ENCODE assay signal across 8 cellular contexts in genomic region chr2:172083725-172084483, GRCh38. TPM values are rescaled to one million over a fixed set of nuclear protein-coding genes. Genes with fewer than 3 reads are reported as not detected.
DNase-seq lines count a peak whose midpoint lies in the region; ATAC-seq and TF ChIP-seq lines count a peak whose summit lies in the region.

No MANE protein-coding gene starts in this region.

- H3K27ac ChIP-seq in CD8-positive, alpha-beta T cell (ENCODE audit: low read depth, low read length): no peak overlapping the region
- H3K27ac ChIP-seq in GM23338 (ENCODE audit: low read depth): no peak overlapping the region
- H3K27ac ChIP-seq in thyroid gland: no peak overlapping the region

- 17 to 24% methylated on average over 24 to 25 of the region's 26 CpGs for WGBS in thyroid gland, 2 donors

- peak overlapping the region; percentile 87 for H3K4me2 ChIP-seq in GM23338

- peak overlapping the region; percentile 54 for H3K4me3 Mint-ChIP-seq in CD8-positive, alpha-beta T cell
- H3K4me3 Mint-ChIP-seq in GM23338: peak overlapping the region; percentile 83
- H3K4me3 Mint-ChIP-seq in activated CD8-positive, alpha-beta T cell treated with anti-CD3 and anti-CD28 coated beads, Interleukin-2, amount 10 ng/mL, durations not matched to agents 7 days and 5 days: peak overlapping the region; percentile 67
- H3K4me3 Mint-ChIP-seq in mesothelial cell of epicardium: peak overlapping the region; percentile 91

- no peaks in the 10 kb centered on the region for H3K79me2 ChIP-seq in GM23338 (replicated peaks; ENCODE audit: insufficient read depth)

- POLR2A ChIA-PET in CD8-positive, alpha-beta T cell (lab: Charles Lee): interaction anchor here (1.1 kb wide), 1 partner anchor 18 kb away, joined by 9 read pairs; no protein-coding TSS in a partner anchor
- POLR2A ChIA-PET in activated CD8-positive, alpha-beta T cell treated with anti-CD3 and anti-CD28 coated beads, Interleukin-2, amount 10 ng/mL, durations not matched to agents 7 days and 5 days (lab: Charles Lee): no interaction called here

- H3K4me1 ChIP-seq in CD8-positive, alpha-beta T cell (ENCODE audit: insufficient read depth, low read length): peaks cover 48% of the 10 kb centered on the region
- H3K4me1 ChIP-seq in GM23338 (ENCODE audit: insufficient read depth) (peaks cover 88% of the 10 kb centered on the region), thyroid gland (peaks cover 20 to 41% of the 10 kb centered on the region in 2 donors)

- H2AFZ ChIP-seq in GM23338: peak overlapping the region; percentile 97

- intact Hi-C loops in CD8-positive, alpha-beta T cell (cut with DNase I, micrococcal nuclease): loop anchor here in 1 of 2 experiments (5.0 kb wide), 1 partner anchor 1267 kb away; the partner anchor contains the start of gene GAD1
- intact Hi-C loops in thyroid gland (cut with DNase I): no loop called here

- peaks cover 70% of the 10 kb centered on the region for H3F3A ChIP-seq in GM23338 (replicated peaks; ENCODE audit: low read depth)

- H3K4me1 Mint-ChIP-seq in CD8-positive, alpha-beta T cell (ENCODE audit: low read depth): peaks cover 45% of the 10 kb centered on the region
- H3K4me1 Mint-ChIP-seq in GM23338 (peaks cover 67% of the 10 kb centered on the region), mesothelial cell of epicardium (peaks cover 57% of the 10 kb centered on the region)
- peaks cover 68% of the 10 kb centered on the region for H3K4me1 Mint-ChIP-seq in activated CD8-positive, alpha-beta T cell treated with anti-CD3 and anti-CD28 coated beads, Interleukin-2, amount 10 ng/mL, durations not matched to agents 7 days and 5 days (ENCODE audit: low read depth)

- no peaks in the 10 kb centered on the region for H3K36me3 Mint-ChIP-seq in CD8-positive, alpha-beta T cell
- no peaks in the 10 kb centered on the region for H3K36me3 Mint-ChIP-seq in GM23338 (ENCODE audit: low read depth)
- H3K36me3 Mint-ChIP-seq in activated CD8-positive, alpha-beta T cell treated with anti-CD3 and anti-CD28 coated beads, Interleukin-2, amount 10 ng/mL, durations not matched to agents 7 days and 5 days (ENCODE audit: low read depth): peaks cover 19% of the 10 kb centered on the region
- peaks cover 14% of the 10 kb centered on the region for H3K36me3 Mint-ChIP-seq in mesothelial cell of epicardium

- no peaks in the 10 kb centered on the region for H3K36me3 ChIP-seq in CD8-positive, alpha-beta T cell (ENCODE audit: insufficient read depth, low read length)
- H3K36me3 ChIP-seq in GM23338 (ENCODE audit: insufficient read depth) (no peaks in the 10 kb centered on the region), thyroid gland (no peaks in the 10 kb centered on the region)

- ATAC-seq in CD8-positive, alpha-beta T cell: no peak
- ATAC-seq in GM23338 (peak; percentile 0; the same call in 1 of the 3 replicates), HG03097 (IDR thresholded peaks at IDR 0.05; ENCODE audit: low FRiP score, unreplicated experiment) (no peak)
- no peak for ATAC-seq in activated CD8-positive, alpha-beta T cell treated with anti-CD3 and anti-CD28 coated beads, Interleukin-2, amount 10 ng/mL, durations not matched to agents 7 days and 5 days

- H3K4me3 ChIP-seq in CD8-positive, alpha-beta T cell (ENCODE audit: low read depth, low read length): peak overlapping the region; percentile 13
- H3K4me3 ChIP-seq in GM23338 (peak overlapping the region; percentile 65), thyroid gland (replicated peaks in 1 of 3) (peak overlapping the region in 1 of 3 donors; percentile 29)

- no peak for TF ChIP-seq POLR2A in thyroid gland (IDR thresholded peaks at IDR 0.05)

- no peaks in the 10 kb centered on the region for H3K9me3 ChIP-seq in CD8-positive, alpha-beta T cell (ENCODE audit: low read length)
- no peaks in the 10 kb centered on the region for H3K9me3 ChIP-seq in thyroid gland

- DNase-seq in CD8-positive, alpha-beta T cell: no peak
- DNase-seq in GM23338 (ENCODE audit: low spot score): peak; percentile 12
- DNase-seq in activated CD8-positive, alpha-beta T cell treated with anti-CD3 and anti-CD28 coated beads, Interleukin-2, amount 10 ng/mL, durations not matched to agents 7 days and 5 days: no peak
- DNase-seq in mesothelial cell of epicardium (ENCODE audit: low spot score in 2 of 2, unreplicated experiment in 2 of 2): no peak
- no peak for DNase-seq in inferior parietal cortex (ENCODE audit: extremely low spot score)
- DNase-seq in thyroid gland: no peak
- no peak for DNase-seq in activated CD8-positive, alpha-beta memory T cell treated with anti-CD3 and anti-CD28 coated beads, Interleukin-2, amount 50 U/mL, for 48 hours

- H4K20me1 ChIP-seq in GM23338 (replicated peaks; ENCODE audit: insufficient read depth): peaks cover 46% of the 10 kb centered on the region

- no peaks in the 10 kb centered on the region for H3K9me2 ChIP-seq in GM23338 (ENCODE audit: insufficient read depth)

- CTCF ChIA-PET in CD8-positive, alpha-beta T cell (lab: Charles Lee): interaction anchor here (1.0 to 3.4 kb wide), 3 partner anchors 8 to 20 kb away, joined by 3 to 16 read pairs (median 4); partner anchors contain the start of gene DLX2
- CTCF ChIA-PET in activated CD8-positive, alpha-beta T cell treated with anti-CD3 and anti-CD28 coated beads, Interleukin-2, amount 10 ng/mL, durations not matched to agents 7 days and 5 days (lab: Charles Lee): interaction anchor here (1.5 to 3.7 kb wide), 4 partner anchors 15 to 380 kb away, joined by 6 to 37 read pairs (median 8); partner anchors contain the start of gene DLX2

- H3K27ac Mint-ChIP-seq in CD8-positive, alpha-beta T cell: no peak overlapping the region
- H3K27ac Mint-ChIP-seq in GM23338 (no peak overlapping the region), mesothelial cell of epicardium (no peak overlapping the region)
- peak overlapping the region; percentile 60 for H3K27ac Mint-ChIP-seq in activated CD8-positive, alpha-beta T cell treated with anti-CD3 and anti-CD28 coated beads, Interleukin-2, amount 10 ng/mL, durations not matched to agents 7 days and 5 days

- peaks cover 90% of the 10 kb centered on the region for H3K27me3 Mint-ChIP-seq in CD8-positive, alpha-beta T cell (ENCODE audit: low read depth)
- H3K27me3 Mint-ChIP-seq in GM23338 (ENCODE audit: insufficient read depth, low read depth, poor library complexity) (peaks cover 100% of the 10 kb centered on the region), mesothelial cell of epicardium (ENCODE audit: low read depth) (peaks cover 98% of the 10 kb centered on the region)
- peaks cover 94% of the 10 kb centered on the region for H3K27me3 Mint-ChIP-seq in activated CD8-positive, alpha-beta T cell treated with anti-CD3 and anti-CD28 coated beads, Interleukin-2, amount 10 ng/mL, durations not matched to agents 7 days and 5 days (ENCODE audit: low read depth)

- H3K9me3 Mint-ChIP-seq in CD8-positive, alpha-beta T cell: peaks cover 3% of the 10 kb centered on the region
- peaks cover 9% of the 10 kb centered on the region for H3K9me3 Mint-ChIP-seq in GM23338
- H3K9me3 Mint-ChIP-seq in activated CD8-positive, alpha-beta T cell treated with anti-CD3 and anti-CD28 coated beads, Interleukin-2, amount 10 ng/mL, durations not matched to agents 7 days and 5 days (ENCODE audit: insufficient read depth): no peaks in the 10 kb centered on the region
- H3K9me3 Mint-ChIP-seq in mesothelial cell of epicardium: no peaks in the 10 kb centered on the region

- no peak for TF ChIP-seq CTCF in CD8-positive, alpha-beta T cell (IDR thresholded peaks at IDR 0.05)
- TF ChIP-seq CTCF in GM23338 (conservative IDR thresholded peaks at IDR 0.05; ENCODE audit: low read depth in 2 of 2) (no peak), mesothelial cell of epicardium (IDR thresholded peaks at IDR 0.05; ENCODE audit: unreplicated experiment) (no peak), thyroid gland (IDR thresholded peaks at IDR 0.05) (no peak)

- H3K27me3 ChIP-seq in CD8-positive, alpha-beta T cell (ENCODE audit: insufficient read depth, low read length): peaks cover 95% of the 10 kb centered on the region
- H3K27me3 ChIP-seq in GM23338 (ENCODE audit: insufficient read depth) (peaks cover 100% of the 10 kb centered on the region), thyroid gland (peaks cover 65% of the 10 kb centered on the region)

TF ChIP-seq in GM23338, 12 proteins besides CTCF, POLR2A, EP300 and RAD21:
- TF ChIP-seq EZH2 (IDR thresholded peaks at IDR 0.05; ENCODE audit: low read depth, unreplicated experiment): peak; percentile 69
- no peak for TF ChIP-seq JUNB (IDR thresholded peaks at IDR 0.05; ENCODE audit: unreplicated experiment)
- no peak for TF ChIP-seq ZNF331 (CRISPR knock-in tag; IDR thresholded peaks at IDR 0.05; ENCODE audit: low read depth)
- TF ChIP-seq EZH2phosphoT487 (IDR thresholded peaks at IDR 0.05; ENCODE audit: unreplicated experiment): no peak
- no peak for TF ChIP-seq NANOG (IDR thresholded peaks at IDR 0.05; ENCODE audit: borderline replicate concordance)
TF ChIP-seq in GM23338: peak in this region for 1.

RNA-seq across cellular contexts. Expression of gene DLX1, which starts 1.4 kb away (rescaled TPM):
- total RNA-seq in CD8-positive, alpha-beta T cell: not detected
- total RNA-seq in GM23338 (2014; rRNA removed; shearing (Covaris generic)): not detected in 2 replicates
- not detected in 2 replicates for polyA plus RNA-seq in GM23338 (2016; fragmentation: Nextera tagmentation; extraction: Ambion mirVana)
- not detected for total RNA-seq in activated CD8-positive, alpha-beta T cell treated with anti-CD3 and anti-CD28 coated beads, Interleukin-2, amount 10 ng/mL, durations not matched to agents 7 days and 5 days
- total RNA-seq in mesothelial cell of epicardium: 5.1 to 5.9 TPM (median 5.1 TPM) in 3 replicates
- total RNA-seq in thyroid gland: 1 to 10 TPM in 2 of 4 donors, under 1 TPM in 2; 0.68 to 1.5 (median 1.0) TPM

RNA-seq across cellular contexts. Expression of gene DLX2, which starts 18.8 kb away (rescaled TPM):
- under 1 TPM in 1 of 2 experiments, not detected in 1; 0.14 TPM for total RNA-seq in CD8-positive, alpha-beta T cell
- total RNA-seq in GM23338 (2014; rRNA removed; shearing (Covaris generic)): 0.16 and 0.24 TPM in 2 replicates
- 0.08 and 0.19 TPM in 2 replicates for polyA plus RNA-seq in GM23338 (2016; fragmentation: Nextera tagmentation; extraction: Ambion mirVana)
- not detected for total RNA-seq in activated CD8-positive, alpha-beta T cell treated with anti-CD3 and anti-CD28 coated beads, Interleukin-2, amount 10 ng/mL, durations not matched to agents 7 days and 5 days
- total RNA-seq in mesothelial cell of epicardium: 9.7 to 11.8 TPM (median 10.7 TPM) in 3 replicates
- total RNA-seq in thyroid gland: under 1 TPM in 3 of 4 donors, not detected in 1; 0.25 to 0.78 (median 0.40) TPM
